In genomic region chr7:106277976-106278375, GRCh38 we compare ENCODE assay signal across 19 cellular contexts. TPM values are rescaled to one million over a fixed set of nuclear protein-coding genes. Genes with fewer than 3 reads are reported as not detected.
DNase-seq lines count a peak whose midpoint lies in the region; ATAC-seq and TF ChIP-seq lines count a peak whose summit lies in the region.
"Had no signal": no experiment of that assay in that cellular context is flagged by ENCODE, and none has a peak within 500 bp of the region (broad histone marks: within the 10 kb centered on the region; RNA-seq: fewer than 3 reads in every experiment).

No MANE protein-coding gene starts in this region.

- peaks cover 80% of the 10 kb centered on the region for H3K36me3 ChIP-seq in endodermal cell (ENCODE audit: control insufficient read depth, insufficient read depth, low read length)
- H3K36me3 ChIP-seq in esophagus muscularis mucosa = peaks cover 16 to 46% (median 32%) of the 10 kb centered on the region in 4 donors

- TF ChIP-seq CTCF in activated CD8-positive, alpha-beta T cell treated with anti-CD3 and anti-CD28 coated beads for 36 hours (IDR thresholded peaks at IDR 0.05) = no peak
- TF ChIP-seq CTCF in endodermal cell (conservative IDR thresholded peaks at IDR 0.05) (no peak), esophagus muscularis mucosa (IDR thresholded peaks at IDR 0.05) (no peak)

- H3K4me1 Mint-ChIP-seq in activated CD8-positive, alpha-beta T cell treated with anti-CD3 and anti-CD28 coated beads for 36 hours (ENCODE audit: low read depth) = peaks cover 50% of the 10 kb centered on the region
- H3K4me1 Mint-ChIP-seq in activated CD8-positive, alpha-beta T cell treated with anti-CD3 and anti-CD28 coated beads, Interleukin-2, amount 10 ng/mL, durations not matched to agents 7 days and 5 days (ENCODE audit: low read depth) = peaks cover 51% of the 10 kb centered on the region
- H3K4me1 Mint-ChIP-seq in activated T-helper 17 cell treated with anti-CD3 and anti-CD28 coated beads, Interleukin-2, amount 50 U/mL, for 72 hours = peaks cover 29% of the 10 kb centered on the region
- H3K4me1 Mint-ChIP-seq in endodermal cell = peaks cover 9% of the 10 kb centered on the region
- H3K4me1 Mint-ChIP-seq in naive thymus-derived CD8-positive, alpha-beta T cell = peaks cover 7 to 41% (median 23%) of the 10 kb centered on the region in 4 donors

- H3K4me3 ChIP-seq in endodermal cell (ENCODE audit: low read length) = peak overlapping the region; percentile 74
- no peak overlapping the region for H3K4me3 ChIP-seq in esophagus muscularis mucosa
- H3K4me3 ChIP-seq: GM23338, vagina had no signal

- TF ChIP-seq POLR2A in esophagus muscularis mucosa (IDR thresholded peaks at IDR 0.05; ENCODE audit: low read depth) = no peak

- H3K4me3 Mint-ChIP-seq in activated CD8-positive, alpha-beta T cell treated with anti-CD3 and anti-CD28 coated beads for 36 hours = peak overlapping the region; percentile 63
- no peak overlapping the region for H3K4me3 Mint-ChIP-seq in activated CD8-positive, alpha-beta T cell treated with anti-CD3 and anti-CD28 coated beads, Interleukin-2, amount 10 ng/mL, durations not matched to agents 7 days and 5 days
- H3K4me3 Mint-ChIP-seq in activated T-helper 17 cell treated with anti-CD3 and anti-CD28 coated beads, Interleukin-2, amount 50 U/mL, for 72 hours = peak overlapping the region; percentile 95
- H3K4me3 Mint-ChIP-seq in endodermal cell = no peak overlapping the region
- H3K4me3 Mint-ChIP-seq in naive thymus-derived CD8-positive, alpha-beta T cell = no peak overlapping the region
- H3K4me3 Mint-ChIP-seq: GM23338 had no signal

- H3K9ac ChIP-seq in endodermal cell (ENCODE audit: extremely low read depth, low read length, poor library complexity, severe bottlenecking) = no peak overlapping the region
- H3K9ac ChIP-seq: KMS-11 had no signal

- no peaks in the 10 kb centered on the region for H3K27me3 ChIP-seq in endodermal cell (ENCODE audit: control insufficient read depth, insufficient read depth, low read length, poor library complexity, severe bottlenecking)
- no peaks in the 10 kb centered on the region for H3K27me3 ChIP-seq in esophagus muscularis mucosa
- H3K27me3 ChIP-seq: brain microvascular endothelial cell, vagina had no signal

- H3K9me3 Mint-ChIP-seq in activated CD8-positive, alpha-beta T cell treated with anti-CD3 and anti-CD28 coated beads for 36 hours = no peaks in the 10 kb centered on the region
- H3K9me3 Mint-ChIP-seq in activated CD8-positive, alpha-beta T cell treated with anti-CD3 and anti-CD28 coated beads, Interleukin-2, amount 10 ng/mL, durations not matched to agents 7 days and 5 days (ENCODE audit: insufficient read depth) = no peaks in the 10 kb centered on the region
- no peaks in the 10 kb centered on the region for H3K9me3 Mint-ChIP-seq in activated T-helper 17 cell treated with anti-CD3 and anti-CD28 coated beads, Interleukin-2, amount 50 U/mL, for 72 hours
- H3K9me3 Mint-ChIP-seq in endodermal cell = no peaks in the 10 kb centered on the region
- H3K9me3 Mint-ChIP-seq in naive thymus-derived CD8-positive, alpha-beta T cell = no peaks in the 10 kb centered on the region
- H3K9me3 Mint-ChIP-seq: GM23338 had no signal

- no peak for ATAC-seq in activated CD8-positive, alpha-beta T cell treated with anti-CD3 and anti-CD28 coated beads for 36 hours
- ATAC-seq in activated CD8-positive, alpha-beta T cell treated with anti-CD3 and anti-CD28 coated beads, Interleukin-2, amount 10 ng/mL, durations not matched to agents 7 days and 5 days = no peak
- no peak for ATAC-seq in activated T-helper 17 cell treated with anti-CD3 and anti-CD28 coated beads, Interleukin-2, amount 50 U/mL, for 72 hours (replicated peaks)
- no peak for ATAC-seq in naive thymus-derived CD8-positive, alpha-beta T cell
- ATAC-seq in GM21786 (IDR thresholded peaks at IDR 0.05; ENCODE audit: unreplicated experiment) = no peak
- ATAC-seq: GM23338 had no signal

- TF ChIP-seq EP300 in esophagus muscularis mucosa (IDR thresholded peaks at IDR 0.05) = no peak

- no peak overlapping the region for H3K27ac ChIP-seq in endodermal cell (ENCODE audit: low read depth, low read length)
- H3K27ac ChIP-seq in esophagus muscularis mucosa (replicated peaks in 1 of 4) = no peak overlapping the region
- H3K27ac ChIP-seq: brain microvascular endothelial cell, KMS-11, vagina, VCaP had no signal

- H3K4me1 ChIP-seq in endodermal cell (ENCODE audit: control insufficient read depth, insufficient read depth, low read length) (no peaks in the 10 kb centered on the region), esophagus muscularis mucosa (peaks cover 3 to 62% (median 50%) of the 10 kb centered on the region in 4 donors)

- H3K36me3 Mint-ChIP-seq in activated CD8-positive, alpha-beta T cell treated with anti-CD3 and anti-CD28 coated beads for 36 hours (ENCODE audit: low read depth) = peaks cover 92% of the 10 kb centered on the region
- peaks cover 46% of the 10 kb centered on the region for H3K36me3 Mint-ChIP-seq in activated CD8-positive, alpha-beta T cell treated with anti-CD3 and anti-CD28 coated beads, Interleukin-2, amount 10 ng/mL, durations not matched to agents 7 days and 5 days (ENCODE audit: low read depth)
- peaks cover 100% of the 10 kb centered on the region for H3K36me3 Mint-ChIP-seq in activated T-helper 17 cell treated with anti-CD3 and anti-CD28 coated beads, Interleukin-2, amount 50 U/mL, for 72 hours (ENCODE audit: low read depth)
- H3K36me3 Mint-ChIP-seq in endodermal cell (ENCODE audit: low read depth) = peaks cover 43% of the 10 kb centered on the region
- peaks cover 0 to 42% (median 19%) of the 10 kb centered on the region in 3 donors for H3K36me3 Mint-ChIP-seq in naive thymus-derived CD8-positive, alpha-beta T cell

- H3K27ac Mint-ChIP-seq in activated CD8-positive, alpha-beta T cell treated with anti-CD3 and anti-CD28 coated beads for 36 hours = peak overlapping the region; percentile 77
- H3K27ac Mint-ChIP-seq in activated CD8-positive, alpha-beta T cell treated with anti-CD3 and anti-CD28 coated beads, Interleukin-2, amount 10 ng/mL, durations not matched to agents 7 days and 5 days = no peak overlapping the region
- H3K27ac Mint-ChIP-seq in activated T-helper 17 cell treated with anti-CD3 and anti-CD28 coated beads, Interleukin-2, amount 50 U/mL, for 72 hours = peak overlapping the region; percentile 59
- H3K27ac Mint-ChIP-seq in endodermal cell = no peak overlapping the region
- H3K27ac Mint-ChIP-seq in naive thymus-derived CD8-positive, alpha-beta T cell = no peak overlapping the region

- H3K9me3 ChIP-seq in endodermal cell (ENCODE audit: control insufficient read depth, low read length) = no peaks in the 10 kb centered on the region
- H3K9me3 ChIP-seq in esophagus muscularis mucosa = no peaks in the 10 kb centered on the region
- H3K9me3 ChIP-seq: vagina had no signal

- 98 to 100% methylated on average over 1 of the region's 1 CpG for WGBS in endodermal cell (ENCODE audit: insufficient coverage in 1 of 2, insufficient read length in 1 of 2), 2 experiments
- WGBS in esophagus muscularis mucosa = 85% methylated on average over 1 of the region's 1 CpG

- POLR2A ChIA-PET in activated CD8-positive, alpha-beta T cell treated with anti-CD3 and anti-CD28 coated beads for 36 hours (lab: Charles Lee) = interaction anchor here (1.9 kb wide), 1 partner anchor 9 kb away, joined by 4 read pairs; no protein-coding TSS in a partner anchor
- POLR2A ChIA-PET in activated CD8-positive, alpha-beta T cell treated with anti-CD3 and anti-CD28 coated beads, Interleukin-2, amount 10 ng/mL, durations not matched to agents 7 days and 5 days (lab: Charles Lee) = no interaction called here
- POLR2A ChIA-PET in naive thymus-derived CD8-positive, alpha-beta T cell (lab: Charles Lee) = no interaction called here

- intact Hi-C loops in activated CD8-positive, alpha-beta T cell treated with anti-CD3 and anti-CD28 coated beads for 36 hours (cut with micrococcal nuclease) = loop anchor here (5.0 kb wide), 1 partner anchor 184 kb away; no protein-coding TSS in a partner anchor
- intact Hi-C loops in esophagus muscularis mucosa (cut with DNase I) = loop anchor here (5.0 kb wide), 1 partner anchor 101 kb away; no protein-coding TSS in a partner anchor

- DNase-seq in activated CD8-positive, alpha-beta T cell treated with anti-CD3 and anti-CD28 coated beads for 36 hours = no peak
- DNase-seq in activated CD8-positive, alpha-beta T cell treated with anti-CD3 and anti-CD28 coated beads, Interleukin-2, amount 10 ng/mL, durations not matched to agents 7 days and 5 days = no peak
- DNase-seq in ELR (ENCODE audit: low read depth) (peak; percentile 24), endodermal cell (no peak), esophagus muscularis mucosa (ENCODE audit: extremely low spot score) (no peak)
- no peak for DNase-seq in naive thymus-derived CD8-positive, alpha-beta T cell
- DNase-seq: activated gamma-delta T cell, brain microvascular endothelial cell, C1 segment of cervical spinal cord, GDM1, NCI-H1092, NCI-H2029 treated with DMSO at 0.1 percent for 48 hours, T-helper 1 cell had no signal

- CTCF ChIA-PET in activated CD8-positive, alpha-beta T cell treated with anti-CD3 and anti-CD28 coated beads for 36 hours (lab: Charles Lee) = interaction anchor here (0.7 to 2.2 kb wide), 4 partner anchors 16 to 184 kb away, joined by 3 to 13 read pairs (median 4); no protein-coding TSS in a partner anchor
- CTCF ChIA-PET in activated CD8-positive, alpha-beta T cell treated with anti-CD3 and anti-CD28 coated beads, Interleukin-2, amount 10 ng/mL, durations not matched to agents 7 days and 5 days (lab: Charles Lee) = interaction anchor here (1.2 to 3.1 kb wide), 2 partner anchors 8 to 20 kb away, joined by 3 to 17 read pairs; no protein-coding TSS in a partner anchor

- H3K27me3 Mint-ChIP-seq in activated CD8-positive, alpha-beta T cell treated with anti-CD3 and anti-CD28 coated beads for 36 hours = no peaks in the 10 kb centered on the region
- no peaks in the 10 kb centered on the region for H3K27me3 Mint-ChIP-seq in activated CD8-positive, alpha-beta T cell treated with anti-CD3 and anti-CD28 coated beads, Interleukin-2, amount 10 ng/mL, durations not matched to agents 7 days and 5 days (ENCODE audit: low read depth)
- no peaks in the 10 kb centered on the region for H3K27me3 Mint-ChIP-seq in activated T-helper 17 cell treated with anti-CD3 and anti-CD28 coated beads, Interleukin-2, amount 50 U/mL, for 72 hours
- no peaks in the 10 kb centered on the region for H3K27me3 Mint-ChIP-seq in endodermal cell (ENCODE audit: insufficient read depth)
- H3K27me3 Mint-ChIP-seq in naive thymus-derived CD8-positive, alpha-beta T cell = no peaks in the 10 kb centered on the region

RNA-seq across cellular contexts. Expression of gene NAMPT, which starts 6.8 kb away (rescaled TPM):
- 100 to 1,000 TPM; 790 to 812 TPM for total RNA-seq in activated CD8-positive, alpha-beta T cell treated with anti-CD3 and anti-CD28 coated beads for 36 hours
- 10 to 100 TPM; 65.5 to 69.3 TPM for total RNA-seq in activated CD8-positive, alpha-beta T cell treated with anti-CD3 and anti-CD28 coated beads, Interleukin-2, amount 10 ng/mL, durations not matched to agents 7 days and 5 days
- total RNA-seq in activated T-helper 17 cell treated with anti-CD3 and anti-CD28 coated beads, Interleukin-2, amount 50 U/mL, for 72 hours = 100 to 1,000 TPM; 296 to 469 TPM
- 100 to 1,000 TPM; 101 to 111 TPM for total RNA-seq in endodermal cell
- polyA plus RNA-seq in endodermal cell (2013, experiment 1 of 2) = 65.9 TPM
- 60.9 TPM for polyA plus RNA-seq in endodermal cell (2013, experiment 2 of 2)
- total RNA-seq in naive thymus-derived CD8-positive, alpha-beta T cell = 10 to 100 TPM; 28.4 to 29.5 TPM
- polyA plus RNA-seq in naive thymus-derived CD8-positive, alpha-beta T cell = 10 to 100 TPM; 14.4 to 15.4 (median 15.3) TPM
- total RNA-seq in esophagus muscularis mucosa = 1,000 to 10,000 TPM in 1 of 4 donors, 10 to 100 TPM in 3; 51.2 to 1,009 (median 95.4) TPM

Comparison
In these comparisons a context has a peak if more than half of its experiments do, and no peak if none do; other contexts are left out.
1. H3K27ac Mint-ChIP-seq: peak in activated CD8-positive, alpha-beta T cell treated with anti-CD3 and anti-CD28 coated beads for 36 hours (single experiment) and activated T-helper 17 cell treated with anti-CD3 and anti-CD28 coated beads, Interleukin-2, amount 50 U/mL, for 72 hours (single experiment); none in activated CD8-positive, alpha-beta T cell treated with anti-CD3 and anti-CD28 coated beads, Interleukin-2, amount 10 ng/mL, durations not matched to agents 7 days and 5 days (single experiment), endodermal cell (single experiment) and naive thymus-derived CD8-positive, alpha-beta T cell (0 of 10).
2. H3K4me3 Mint-ChIP-seq: peak in activated CD8-positive, alpha-beta T cell treated with anti-CD3 and anti-CD28 coated beads for 36 hours (single experiment) and activated T-helper 17 cell treated with anti-CD3 and anti-CD28 coated beads, Interleukin-2, amount 50 U/mL, for 72 hours (single experiment); none in activated CD8-positive, alpha-beta T cell treated with anti-CD3 and anti-CD28 coated beads, Interleukin-2, amount 10 ng/mL, durations not matched to agents 7 days and 5 days (single experiment), endodermal cell (single experiment) and naive thymus-derived CD8-positive, alpha-beta T cell (0 of 10).